In genomic region chr10:79070091-79070610, GRCh38 we compare ENCODE assay signal across 8 cellular contexts. TPM values are rescaled to one million over a fixed set of nuclear protein-coding genes. Genes with fewer than 3 reads are reported as not detected.
DNase-seq lines count a peak whose midpoint lies in the region; TF ChIP-seq lines count a peak whose summit lies in the region.

No MANE protein-coding gene starts in this region.

- H3K9ac ChIP-seq in BLaER1: peak overlapping the region; percentile 97
- no peak overlapping the region for H3K9ac ChIP-seq in KMS-11

- H3K4me1 ChIP-seq in BLaER1 (peaks cover 59% of the 10 kb centered on the region), KMS-11 (ENCODE audit: low read depth, poor library complexity, severe bottlenecking) (peaks cover 5% of the 10 kb centered on the region)

- H4K20me1 ChIP-seq in BLaER1 (peaks cover 59% of the 10 kb centered on the region), KMS-11 (ENCODE audit: insufficient read depth) (no peaks in the 10 kb centered on the region)

- peak overlapping the region; percentile 100 for H3K4me3 ChIP-seq in BLaER1
- H3K4me3 ChIP-seq in KMS-11 (IDR thresholded peaks at IDR 0.05; ENCODE audit: insufficient read depth, low read depth, low read length): no peak overlapping the region

- H3K79me2 ChIP-seq in KMS-11 (ENCODE audit: insufficient read depth, low read depth): no peaks in the 10 kb centered on the region

- H3K27me3 ChIP-seq in BLaER1 (peaks cover 3% of the 10 kb centered on the region; the same call in 1 of the 2 replicates), KMS-11 (ENCODE audit: insufficient read depth, low read depth) (peaks cover 14% of the 10 kb centered on the region; the same call in 1 of the 2 replicates)

- H3K4me2 ChIP-seq in BLaER1 (peak overlapping the region; percentile 99), KMS-11 (peak overlapping the region; percentile 51; the same call in 1 of the 2 replicates)

- H3K27ac ChIP-seq in BLaER1 (peak overlapping the region; percentile 94), KMS-11 (no peak overlapping the region), substantia nigra (ENCODE audit: low read depth, low read length, poor library complexity, severe bottlenecking) (peak overlapping the region; percentile 94)

- H3K36me3 ChIP-seq in BLaER1 (no peaks in the 10 kb centered on the region), KMS-11 (ENCODE audit: insufficient read depth) (no peaks in the 10 kb centered on the region)

- TF ChIP-seq CTCF in KMS-11 (conservative IDR thresholded peaks at IDR 0.05; ENCODE audit: low read depth, low read length): no peak

- H3K9me3 ChIP-seq in BLaER1: no peaks in the 10 kb centered on the region

- peak; percentile 59 for DNase-seq in cerebellum (ENCODE audit: low spot score)
- peak; percentile 76 for DNase-seq in left kidney (ENCODE audit: low read depth, low spot score)
- DNase-seq in substantia nigra (lab: John Stamatoyannopoulos, UW): peak in 22 of 49 donors; percentile 36 to 78 (median 66)
- no peak for DNase-seq in ureter (ENCODE audit: low spot score)
- no peak for DNase-seq in occipital lobe (lab: John Stamatoyannopoulos, UW)
- no peak for DNase-seq in DMS153 treated with DMSO at 0.1 percent for 48 hours (lab: John Stamatoyannopoulos, UW; ENCODE audit: unreplicated experiment)

- H2AFZ ChIP-seq in KMS-11 (ENCODE audit: low read depth): no peak overlapping the region

RNA-seq across cellular contexts. Expression of gene ZMIZ1, which starts 1.4 kb away (rescaled TPM):
- total RNA-seq in cerebellum (53.4 TPM), ureter (107 TPM), occipital lobe (29.5 TPM)

Comparison
In these comparisons a context has a peak if more than half of its experiments do, and no peak if none do; other contexts are left out.
1. DNase-seq: peak in cerebellum (single experiment) and left kidney (single experiment); none in ureter (single experiment), occipital lobe (single experiment) and DMS153 treated with DMSO at 0.1 percent for 48 hours (single experiment).